ENCODE assay signal across 1 cellular context in genomic region chr1:30968220-30968971, GRCh38.
TF ChIP-seq lines count a peak whose summit lies in the region.

No MANE protein-coding gene starts in this region.

TF ChIP-seq in K562, 482 proteins besides CTCF, POLR2A, EP300 and RAD21 (continued from another document):
- TF ChIP-seq MAFG (tag; conservative IDR thresholded peaks at IDR 0.05) (peak; percentile 36), ZNF212 (CRISPR knock-in tag; IDR thresholded peaks at IDR 0.05) (no peak), ETV5 (CRISPR knock-in tag; IDR thresholded peaks at IDR 0.05; ENCODE audit: low read depth) (no peak), ZNF316 (IDR thresholded peaks at IDR 0.05) (peak; percentile 54), BRF2 (IDR thresholded peaks at IDR 0.05; ENCODE audit: borderline replicate concordance, insufficient read depth, insufficient read length) (no peak)
